ENCODE assay signal across 8 cellular contexts in genomic region chr11:119363874-119364590, GRCh38. TPM values are rescaled to one million over a fixed set of nuclear protein-coding genes. Genes with fewer than 3 reads are reported as not detected.
A peak's percentile ranks its signal among the peaks of the same experiment; 100 is the strongest.
DNase-seq lines count a peak whose midpoint lies in the region; ATAC-seq and TF ChIP-seq lines count a peak whose summit lies in the region.

No MANE protein-coding gene starts in this region.

- peak overlapping the region; percentile 65 to 80 (median 67) for H3K4me3 ChIP-seq in esophagus muscularis mucosa
- H3K4me3 ChIP-seq in naive thymus-derived CD4-positive, alpha-beta T cell (ENCODE audit: low read length) = no peak overlapping the region
- peak overlapping the region; percentile 76 to 81 for H3K4me3 ChIP-seq in stomach smooth muscle (ENCODE audit: low read length in 2 of 2)

- peak overlapping the region; percentile 80 to 85 for H3K9ac ChIP-seq in stomach smooth muscle (ENCODE audit: low read length in 2 of 2)

- H3K36me3 ChIP-seq in esophagus muscularis mucosa (peaks cover 8 to 10% (median 10%) of the 10 kb centered on the region in 4 donors), stomach smooth muscle (ENCODE audit: control insufficient read depth in 2 of 2, insufficient read depth in 2 of 2, low read length in 2 of 2) (peaks cover 10% of the 10 kb centered on the region in 2 donors)
- no peaks in the 10 kb centered on the region for H3K36me3 ChIP-seq in naive thymus-derived CD4-positive, alpha-beta T cell (ENCODE audit: control insufficient read depth in 2 of 3, insufficient read depth in 3 of 3, low read length in 3 of 3)

- POLR2A ChIA-PET in naive thymus-derived CD4-positive, alpha-beta T cell (lab: Charles Lee) = no interaction called here

- ATAC-seq in GM19023 (IDR thresholded peaks at IDR 0.05; ENCODE audit: unreplicated experiment) (peak; percentile 63), GM18868 (IDR thresholded peaks at IDR 0.05; ENCODE audit: unreplicated experiment) (no peak)
- ATAC-seq in activated T-cell treated with anti-CD3 and anti-CD28 coated beads, Interleukin-2, amount 50 U/mL, for 4 hours = peak; percentile 69 to 78
- peak; percentile 91 for ATAC-seq in naive thymus-derived CD4-positive, alpha-beta T cell

- WGBS in esophagus muscularis mucosa = 16% methylated on average over 4 of the region's 88 CpGs

- H3K27me3 ChIP-seq in esophagus muscularis mucosa = no peaks in the 10 kb centered on the region
- peaks cover 5 to 22% of the 10 kb centered on the region in 2 donors for H3K27me3 ChIP-seq in naive thymus-derived CD4-positive, alpha-beta T cell (ENCODE audit: control insufficient read depth in 2 of 2, insufficient read depth in 2 of 2, low read length in 2 of 2)
- no peaks in the 10 kb centered on the region for H3K27me3 ChIP-seq in stomach smooth muscle (ENCODE audit: control insufficient read depth in 1 of 2, insufficient read depth in 2 of 2, low read length in 2 of 2)

- H3K27ac ChIP-seq in esophagus muscularis mucosa (replicated peaks in 1 of 4) (peak overlapping the region; percentile 91 to 95 (median 94)), stomach smooth muscle (ENCODE audit: low read length) (peak overlapping the region; percentile 88)
- H3K27ac ChIP-seq in naive thymus-derived CD4-positive, alpha-beta T cell (ENCODE audit: low read depth, low read length) = no peak overlapping the region

- H3K9me3 ChIP-seq in esophagus muscularis mucosa = no peaks in the 10 kb centered on the region
- H3K9me3 ChIP-seq in naive thymus-derived CD4-positive, alpha-beta T cell (ENCODE audit: control insufficient read depth in 2 of 3, low read length in 3 of 3) = no peaks in the 10 kb centered on the region
- H3K9me3 ChIP-seq in stomach smooth muscle (ENCODE audit: control insufficient read depth in 2 of 2, low read length in 2 of 2) = no peaks in the 10 kb centered on the region

- peaks cover 69 to 93% (median 87%) of the 10 kb centered on the region in 4 donors for H3K4me1 ChIP-seq in esophagus muscularis mucosa
- H3K4me1 ChIP-seq in naive thymus-derived CD4-positive, alpha-beta T cell (ENCODE audit: control insufficient read depth in 2 of 2, insufficient read depth in 2 of 2, low read length in 2 of 2) = no peaks in the 10 kb centered on the region
- peaks cover 74% of the 10 kb centered on the region for H3K4me1 ChIP-seq in stomach smooth muscle (ENCODE audit: control insufficient read depth, insufficient read depth, low read length)

- peaks cover 11% of the 10 kb centered on the region for H3K4me1 Mint-ChIP-seq in activated T-cell treated with anti-CD3 and anti-CD28 coated beads, Interleukin-2, amount 50 U/mL, for 4 hours (ENCODE audit: low read depth)
- H3K4me1 Mint-ChIP-seq in naive thymus-derived CD4-positive, alpha-beta T cell = peaks cover 5 to 16% (median 11%) of the 10 kb centered on the region in 7 donors

- H3K27me3 Mint-ChIP-seq in activated T-cell treated with anti-CD3 and anti-CD28 coated beads, Interleukin-2, amount 50 U/mL, for 4 hours (ENCODE audit: low read depth) = peaks cover 53% of the 10 kb centered on the region
- peaks cover 36 to 60% (median 46%) of the 10 kb centered on the region in 5 donors for H3K27me3 Mint-ChIP-seq in naive thymus-derived CD4-positive, alpha-beta T cell

- CTCF ChIA-PET in naive thymus-derived CD4-positive, alpha-beta T cell (lab: Charles Lee) = interaction anchor here (0.6 to 1.7 kb wide), 5 partner anchors 8 to 550 kb away, joined by 3 to 4 read pairs (median 3); partner anchors contain the start of gene USP2

- no peaks in the 10 kb centered on the region for H3K9me3 Mint-ChIP-seq in activated T-cell treated with anti-CD3 and anti-CD28 coated beads, Interleukin-2, amount 50 U/mL, for 4 hours
- H3K9me3 Mint-ChIP-seq in naive thymus-derived CD4-positive, alpha-beta T cell = peaks cover 0 to 1% (median 0%) of the 10 kb centered on the region in 11 donors

- DNase-seq in NCI-H526 treated with DMSO at 0.1 percent for 48 hours (lab: John Stamatoyannopoulos, UW) (peak; percentile 32), esophagus muscularis mucosa (ENCODE audit: extremely low spot score) (no peak), EL (no peak)
- DNase-seq in activated T-cell treated with anti-CD3 and anti-CD28 coated beads, Interleukin-2, amount 50 U/mL, for 4 hours = peak; percentile 53
- peak in 8 of 9 donors; percentile 31 to 80 (median 47) for DNase-seq in naive thymus-derived CD4-positive, alpha-beta T cell

- H3K36me3 Mint-ChIP-seq in activated T-cell treated with anti-CD3 and anti-CD28 coated beads, Interleukin-2, amount 50 U/mL, for 4 hours (ENCODE audit: insufficient read depth) = no peaks in the 10 kb centered on the region
- H3K36me3 Mint-ChIP-seq in naive thymus-derived CD4-positive, alpha-beta T cell = peaks cover 0 to 6% (median 0%) of the 10 kb centered on the region in 5 donors

- TF ChIP-seq CTCF in esophagus muscularis mucosa (IDR thresholded peaks at IDR 0.05) = no peak

- peak overlapping the region in 1 of 9 donors; percentile 17 for H3K27ac Mint-ChIP-seq in naive thymus-derived CD4-positive, alpha-beta T cell

- peak overlapping the region; percentile 75 for H3K4me3 Mint-ChIP-seq in activated T-cell treated with anti-CD3 and anti-CD28 coated beads, Interleukin-2, amount 50 U/mL, for 4 hours
- peak overlapping the region; percentile 80 to 91 (median 82) for H3K4me3 Mint-ChIP-seq in naive thymus-derived CD4-positive, alpha-beta T cell

- TF ChIP-seq EP300 in esophagus muscularis mucosa (IDR thresholded peaks at IDR 0.05) = no peak

- TF ChIP-seq POLR2A in esophagus muscularis mucosa (IDR thresholded peaks at IDR 0.05; ENCODE audit: low read depth) = no peak

- intact Hi-C loops in esophagus muscularis mucosa (cut with DNase I) = no loop called here
- intact Hi-C loops in naive thymus-derived CD4-positive, alpha-beta T cell (cut with micrococcal nuclease) = loop anchor here in 1 of 2 donors (1.0 kb wide), 2 partner anchors 8 to 17 kb away; partner anchors contain the start of gene USP2

RNA-seq across cellular contexts. Expression of gene USP2, which starts 17.5 kb away (rescaled TPM):
- under 1 TPM; 0.19 to 0.53 (median 0.37) TPM for total RNA-seq in activated T-cell treated with anti-CD3 and anti-CD28 coated beads, Interleukin-2, amount 50 U/mL, for 4 hours
- 1 to 10 TPM; 4.6 to 9.9 (median 6.1) TPM for total RNA-seq in esophagus muscularis mucosa
- total RNA-seq in naive thymus-derived CD4-positive, alpha-beta T cell = 1 to 10 TPM in 1 of 5 experiments, under 1 TPM in 4; 0.07 to 1.1 (median 0.43) TPM
- under 1 TPM; 0.26 to 0.50 TPM for polyA plus RNA-seq in naive thymus-derived CD4-positive, alpha-beta T cell

RNA-seq across cellular contexts. Expression of gene MFRP, which starts 17.5 kb away (rescaled TPM):
- total RNA-seq in activated T-cell treated with anti-CD3 and anti-CD28 coated beads, Interleukin-2, amount 50 U/mL, for 4 hours = not detected
- total RNA-seq in esophagus muscularis mucosa = under 1 TPM in 1 of 4 donors, not detected in 3; 0.11 TPM
- not detected for total RNA-seq in naive thymus-derived CD4-positive, alpha-beta T cell
- polyA plus RNA-seq in naive thymus-derived CD4-positive, alpha-beta T cell = not detected

RNA-seq across cellular contexts. Expression of gene C1QTNF5, which starts 23.3 kb away (rescaled TPM):
- total RNA-seq in activated T-cell treated with anti-CD3 and anti-CD28 coated beads, Interleukin-2, amount 50 U/mL, for 4 hours = not detected
- total RNA-seq in esophagus muscularis mucosa = 10 to 100 TPM; 23.7 to 74.3 (median 51.6) TPM
- total RNA-seq in naive thymus-derived CD4-positive, alpha-beta T cell = not detected
- polyA plus RNA-seq in naive thymus-derived CD4-positive, alpha-beta T cell = not detected

RNA-seq across cellular contexts. Expression of gene RNF26, which starts 29.7 kb away (rescaled TPM):
- total RNA-seq in activated T-cell treated with anti-CD3 and anti-CD28 coated beads, Interleukin-2, amount 50 U/mL, for 4 hours = 10 to 100 TPM; 18.6 to 20.7 (median 18.9) TPM
- 10 to 100 TPM; 14.2 to 33.2 (median 20.9) TPM for total RNA-seq in esophagus muscularis mucosa
- total RNA-seq in naive thymus-derived CD4-positive, alpha-beta T cell = 10 to 100 TPM; 16.9 to 28.3 (median 18.9) TPM
- polyA plus RNA-seq in naive thymus-derived CD4-positive, alpha-beta T cell = 10 to 100 TPM; 50.3 to 59.1 TPM

RNA-seq across cellular contexts. Expression of gene MCAM, which starts 47.1 kb away (rescaled TPM):
- 1 to 10 TPM in 2 of 3 donors, under 1 TPM in 1; 0.96 to 3.2 (median 2.1) TPM for total RNA-seq in activated T-cell treated with anti-CD3 and anti-CD28 coated beads, Interleukin-2, amount 50 U/mL, for 4 hours
- 1,000 to 10,000 TPM in 1 of 4 donors, 100 to 1,000 TPM in 3; 607 to 1,312 (median 805) TPM for total RNA-seq in esophagus muscularis mucosa
- total RNA-seq in naive thymus-derived CD4-positive, alpha-beta T cell = 1 to 10 TPM in 2 of 5 experiments, under 1 TPM in 3; 0.08 to 5.1 (median 0.73) TPM
- polyA plus RNA-seq in naive thymus-derived CD4-positive, alpha-beta T cell = under 1 TPM in 1 of 2 donors, not detected in 1; 0.26 TPM

Comparison
In these comparisons a context has a peak if more than half of its experiments do, and no peak if none do; other contexts are left out.
1. DNase-seq: peak in NCI-H526 treated with DMSO at 0.1 percent for 48 hours (single experiment), activated T-cell treated with anti-CD3 and anti-CD28 coated beads, Interleukin-2, amount 50 U/mL, for 4 hours (single experiment) and naive thymus-derived CD4-positive, alpha-beta T cell (8 of 9); none in esophagus muscularis mucosa (single experiment) and EL (single experiment).
2. RNA of gene C1QTNF5, which starts 23.3 kb away (total RNA-seq): 23.7 to 74.3 TPM in esophagus muscularis mucosa; not detected in activated T-cell treated with anti-CD3 and anti-CD28 coated beads, Interleukin-2, amount 50 U/mL, for 4 hours and not detected in naive thymus-derived CD4-positive, alpha-beta T cell; every median in the first group is over 10 times any median in the second.